In genomic region chr4:138181288-138181687, GRCh38 we compare ENCODE assay signal across 16 cellular contexts.
DNase-seq lines count a peak whose midpoint lies in the region; ATAC-seq and TF ChIP-seq lines count a peak whose summit lies in the region.
"Had no signal": no experiment of that assay in that cellular context is flagged by ENCODE, and none has a peak within 500 bp of the region (broad histone marks: within the 10 kb centered on the region; RNA-seq: fewer than 3 reads in every experiment).

No MANE protein-coding gene starts in this region.

- intact Hi-C loops in heart left ventricle (cut with DNase I) (loop anchor here (2.0 to 10.0 kb wide), 13 partner anchors 86 to 1059 kb away; no protein-coding TSS in a partner anchor), transverse colon (cut with DNase I; ENCODE audit: low total_unique reads) (no loop called here), colonic mucosa (cut with DNase I) (loop anchor here (5.0 to 10.0 kb wide), 2 partner anchors 366 to 501 kb away; no protein-coding TSS in a partner anchor)

- peak; percentile 86 for TF ChIP-seq EP300 in transverse colon (IDR thresholded peaks at IDR 0.05; ENCODE audit: low read depth)

- no peaks in the 10 kb centered on the region for H3K9me3 ChIP-seq in heart left ventricle
- no peaks in the 10 kb centered on the region for H3K9me3 ChIP-seq in transverse colon
- H3K9me3 ChIP-seq in colonic mucosa: no peaks in the 10 kb centered on the region
- H3K9me3 ChIP-seq: breast epithelium had no signal

- H3K27ac ChIP-seq in heart left ventricle (peak overlapping the region in 2 of 12 donors; percentile 44 to 57), transverse colon (peak overlapping the region in 2 of 4 donors; percentile 3 to 32), colonic mucosa (no peak overlapping the region)
- H3K27ac ChIP-seq: breast epithelium, RWPE1 had no signal

- peak; percentile 36 for DNase-seq in cerebellar cortex (ENCODE audit: low spot score)
- peak in 1 of 5 donors; percentile 54 for DNase-seq in heart left ventricle
- no peak for DNase-seq in nephron progenitor cell
- no peak for DNase-seq in transverse colon
- DNase-seq in NCI-H1436 (lab: John Stamatoyannopoulos, UW): no peak
- DNase-seq in colonic mucosa: no peak
- DNase-seq in DMS 273 (lab: John Stamatoyannopoulos, UW; ENCODE audit: unreplicated experiment): no peak
- DNase-seq: activated CD4-positive, alpha-beta T cell treated with anti-CD3 and anti-CD28 coated beads, Interleukin-2, amount 50 U/mL, for 4 hours; CD4-positive, CD25-positive, alpha-beta regulatory T cell; EL; NCI-H1092; NCI-H526 had no signal

- TF ChIP-seq CTCF in heart left ventricle (IDR thresholded peaks at IDR 0.05): no peak
- no peak for TF ChIP-seq CTCF in nephron progenitor cell (IDR thresholded peaks at IDR 0.05)
- TF ChIP-seq CTCF in transverse colon (IDR thresholded peaks at IDR 0.05): no peak
- TF ChIP-seq CTCF in colonic mucosa (IDR thresholded peaks at IDR 0.05): no peak

- peaks cover 5% of the 10 kb centered on the region for H3K27me3 Mint-ChIP-seq in nephron progenitor cell (ENCODE audit: low read depth, poor library complexity)
- H3K27me3 Mint-ChIP-seq: activated T-helper 17 cell treated with anti-CD3 and anti-CD28 coated beads, Interleukin-2, amount 50 U/mL, for 72 hours; CD4-positive, CD25-positive, alpha-beta regulatory T cell had no signal

- peaks cover 10% of the 10 kb centered on the region for H3K36me3 Mint-ChIP-seq in nephron progenitor cell (ENCODE audit: low read depth)
- H3K36me3 Mint-ChIP-seq: CD4-positive, CD25-positive, alpha-beta regulatory T cell had no signal

- H3K36me3 ChIP-seq in heart left ventricle: no peaks in the 10 kb centered on the region
- no peaks in the 10 kb centered on the region for H3K36me3 ChIP-seq in transverse colon
- H3K36me3 ChIP-seq in colonic mucosa: no peaks in the 10 kb centered on the region
- H3K36me3 ChIP-seq: breast epithelium had no signal

- WGBS in heart left ventricle, 4 donors: 16 to 36% (median 28%) methylated on average over 6 of the region's 6 CpGs
- WGBS in transverse colon (ENCODE audit: low coverage in 1 of 2), 2 donors: 65 to 76% methylated on average over 4 to 6 of the region's 6 CpGs

- H3K4me3 ChIP-seq in heart left ventricle (no peak overlapping the region), transverse colon (no peak overlapping the region), colonic mucosa (no peak overlapping the region)
- H3K4me3 ChIP-seq: breast epithelium had no signal

- no peaks in the 10 kb centered on the region for H3K27me3 ChIP-seq in heart left ventricle
- H3K27me3 ChIP-seq in transverse colon: no peaks in the 10 kb centered on the region
- no peaks in the 10 kb centered on the region for H3K27me3 ChIP-seq in colonic mucosa
- H3K27me3 ChIP-seq: breast epithelium had no signal

- peaks cover 27% of the 10 kb centered on the region for H3K4me1 Mint-ChIP-seq in nephron progenitor cell
- H3K4me1 Mint-ChIP-seq: activated T-helper 17 cell treated with anti-CD3 and anti-CD28 coated beads, Interleukin-2, amount 50 U/mL, for 72 hours; CD4-positive, CD25-positive, alpha-beta regulatory T cell had no signal

- ATAC-seq in heart left ventricle: peak; percentile 79 to 93 (median 89)
- ATAC-seq in HG03342 (IDR thresholded peaks at IDR 0.05; ENCODE audit: unreplicated experiment): no peak
- ATAC-seq: activated T-helper 17 cell treated with anti-CD3 and anti-CD28 coated beads, Interleukin-2, amount 50 U/mL, for 72 hours had no signal

- H3K4me1 ChIP-seq in heart left ventricle: peaks cover 0 to 18% (median 1%) of the 10 kb centered on the region in 12 donors
- no peaks in the 10 kb centered on the region for H3K4me1 ChIP-seq in transverse colon
- no peaks in the 10 kb centered on the region for H3K4me1 ChIP-seq in colonic mucosa
- H3K4me1 ChIP-seq: breast epithelium had no signal

- TF ChIP-seq POLR2A in heart left ventricle (IDR thresholded peaks at IDR 0.05) (no peak), transverse colon (IDR thresholded peaks at IDR 0.05) (no peak)

- no peak overlapping the region for H3K4me3 Mint-ChIP-seq in nephron progenitor cell
- H3K4me3 Mint-ChIP-seq: activated T-helper 17 cell treated with anti-CD3 and anti-CD28 coated beads, Interleukin-2, amount 50 U/mL, for 72 hours; CD4-positive, CD25-positive, alpha-beta regulatory T cell had no signal

- peak overlapping the region; percentile 90 for H3K27ac Mint-ChIP-seq in nephron progenitor cell
- H3K27ac Mint-ChIP-seq: activated T-helper 17 cell treated with anti-CD3 and anti-CD28 coated beads, Interleukin-2, amount 50 U/mL, for 72 hours; CD4-positive, CD25-positive, alpha-beta regulatory T cell had no signal

- no peak overlapping the region for H3K9ac ChIP-seq in colonic mucosa (ENCODE audit: low read depth in 2 of 2, low read length in 2 of 2)

- in situ Hi-C loops in transverse colon (cut with MboI; ENCODE audit: low pct_ligation_motif_present in 1 of 4, low pct_unique_long_range_greater_than_20kb in 1 of 4, low sequenced_read_pairs in 3 of 4): loop anchor here in 1 of 4 donors (10.0 kb wide), 1 partner anchor 146 kb away; no protein-coding TSS in a partner anchor

- no peaks in the 10 kb centered on the region for H3K9me3 Mint-ChIP-seq in nephron progenitor cell
- H3K9me3 Mint-ChIP-seq: activated T-helper 17 cell treated with anti-CD3 and anti-CD28 coated beads, Interleukin-2, amount 50 U/mL, for 72 hours had no signal
